8 cellular contexts compared by ENCODE assay signal in genomic region chr19:18388328-18389094, GRCh38. TPM values are rescaled to one million over a fixed set of nuclear protein-coding genes. Genes with fewer than 3 reads are reported as not detected.
DNase-seq lines count a peak whose midpoint lies in the region; ATAC-seq, FAIRE-seq and TF ChIP-seq lines count a peak whose summit lies in the region.

No MANE protein-coding gene starts in this region.

- H3K27me3 ChIP-seq in H7 (ENCODE audit: control insufficient read depth, insufficient read depth, low read length) (peaks cover 6% of the 10 kb centered on the region; the same call in 1 of the 2 replicates), astrocyte (ENCODE audit: insufficient read depth, low read length) (no peaks in the 10 kb centered on the region), iPS-15b (ENCODE audit: control insufficient read depth, insufficient read depth, low read length) (peaks cover 5% of the 10 kb centered on the region), skeletal muscle satellite cell (ENCODE audit: control insufficient read depth, insufficient read depth, low read length) (no peaks in the 10 kb centered on the region)

- H3K9me3 ChIP-seq in ES-I3 (ENCODE audit: control insufficient read depth, insufficient read depth, low read length), result no peaks in the 10 kb centered on the region
- H3K9me3 ChIP-seq in T-helper 17 cell (ENCODE audit: control insufficient read depth, low read length, poor library complexity, severe bottlenecking), result no peaks in the 10 kb centered on the region
- no peaks in the 10 kb centered on the region for H3K9me3 ChIP-seq in astrocyte (ENCODE audit: insufficient read depth, low read depth, low read length)
- H3K9me3 ChIP-seq in iPS-15b (ENCODE audit: control insufficient read depth, insufficient read depth, low read length), result no peaks in the 10 kb centered on the region
- no peaks in the 10 kb centered on the region for H3K9me3 ChIP-seq in skeletal muscle satellite cell (replicated peaks; ENCODE audit: low read length)

- peaks cover 17% of the 10 kb centered on the region for H3K79me2 ChIP-seq in astrocyte (ENCODE audit: insufficient read depth, low read length)

- H3K27ac Mint-ChIP-seq in T-helper 17 cell (peak overlapping the region; percentile 53), astrocyte (ENCODE audit: unreplicated experiment) (no peak overlapping the region)

- H3K4me2 ChIP-seq in astrocyte (ENCODE audit: low read length) (peak overlapping the region; percentile 79), skeletal muscle satellite cell (ENCODE audit: low read length) (peak overlapping the region; percentile 85)

- H3K4me1 ChIP-seq in ES-I3 (ENCODE audit: insufficient read depth, low read length), result peaks cover 3% of the 10 kb centered on the region
- peaks cover 10% of the 10 kb centered on the region for H3K4me1 ChIP-seq in astrocyte (ENCODE audit: insufficient read depth, low read length)
- peaks cover 3% of the 10 kb centered on the region for H3K4me1 ChIP-seq in iPS-15b (ENCODE audit: control insufficient read depth, insufficient read depth, low read length)
- peaks cover 22% of the 10 kb centered on the region for H3K4me1 ChIP-seq in skeletal muscle satellite cell (ENCODE audit: control insufficient read depth, insufficient read depth, low read length)

- no peak for FAIRE-seq in astrocyte (lab: Jason Lieb, UNC)

- H3K4me3 Mint-ChIP-seq in T-helper 17 cell, result peak overlapping the region; percentile 81
- no peak overlapping the region for H3K4me3 Mint-ChIP-seq in astrocyte (ENCODE audit: unreplicated experiment)

- H3K27me3 Mint-ChIP-seq in T-helper 17 cell (peaks cover 42% of the 10 kb centered on the region), astrocyte (ENCODE audit: low read depth, unreplicated experiment) (peaks cover 11% of the 10 kb centered on the region)

- peak; percentile 92 for ATAC-seq in T-helper 17 cell

- H3K4me3 ChIP-seq in H7 (ENCODE audit: insufficient read depth, low read depth, low read length), result peak overlapping the region; percentile 38
- no peak overlapping the region for H3K4me3 ChIP-seq in NB4 (ENCODE audit: low read depth, low read length)
- H3K4me3 ChIP-seq in astrocyte (ENCODE audit: insufficient read depth, low read depth, low read length), result peak overlapping the region; percentile 57
- H3K4me3 ChIP-seq in iPS-15b (ENCODE audit: low read depth, low read length), result peak overlapping the region; percentile 39
- peak overlapping the region; percentile 69 for H3K4me3 ChIP-seq in skeletal muscle satellite cell (ENCODE audit: low read length)

- no peaks in the 10 kb centered on the region for H3K9me3 Mint-ChIP-seq in astrocyte (ENCODE audit: unreplicated experiment)

- peaks cover 17% of the 10 kb centered on the region for H3K36me3 ChIP-seq in ES-I3 (ENCODE audit: insufficient read depth, low read length)
- no peaks in the 10 kb centered on the region for H3K36me3 ChIP-seq in H7 (replicated peaks; ENCODE audit: control insufficient read depth, insufficient read depth, low read length)
- no peaks in the 10 kb centered on the region for H3K36me3 ChIP-seq in astrocyte (ENCODE audit: insufficient read depth, low read length)
- peaks cover 10% of the 10 kb centered on the region for H3K36me3 ChIP-seq in iPS-15b (ENCODE audit: control insufficient read depth, insufficient read depth, low read length)
- H3K36me3 ChIP-seq in skeletal muscle satellite cell (ENCODE audit: insufficient read depth, low read length), result peaks cover 16% of the 10 kb centered on the region

- peaks cover 25% of the 10 kb centered on the region for H4K20me1 ChIP-seq in astrocyte (ENCODE audit: insufficient read depth, low read length)

- no peak for TF ChIP-seq POLR2A in NB4 (IDR thresholded peaks at IDR 0.05; ENCODE audit: extremely low read depth, insufficient read length)

- peak overlapping the region; percentile 80 for H3K9ac ChIP-seq in ES-I3 (ENCODE audit: low read depth, low read length)
- H3K9ac ChIP-seq in astrocyte (ENCODE audit: low read length), result peak overlapping the region; percentile 43
- no peak overlapping the region for H3K9ac ChIP-seq in iPS-15b (ENCODE audit: low read depth, low read length)
- peak overlapping the region; percentile 43 for H3K9ac ChIP-seq in skeletal muscle satellite cell (ENCODE audit: low read depth, low read length)

- H3K36me3 Mint-ChIP-seq in T-helper 17 cell (ENCODE audit: low read depth) (no peaks in the 10 kb centered on the region), astrocyte (ENCODE audit: low read depth, unreplicated experiment) (no peaks in the 10 kb centered on the region)

- no peak overlapping the region for H3K27ac ChIP-seq in astrocyte (ENCODE audit: low read depth, low read length)

- DNase-seq in H7 (peak; percentile 98), NB4 (ENCODE audit: low read depth) (peak; percentile 81), T-helper 17 cell (peak; percentile 70 to 73 (median 71)), astrocyte (ENCODE audit: low read depth) (no peak)
- DNase-seq in NK-92 treated with Interleukin-12 subunit alpha and Interleukin-12 subunit beta, amount 100 ng/mL, for 24 hours (lab: John Stamatoyannopoulos, UW), result no peak

- peak; percentile 83 for TF ChIP-seq CTCF in NB4 (IDR thresholded peaks at IDR 0.05; ENCODE audit: low read depth, low read length)
- TF ChIP-seq CTCF in astrocyte (IDR thresholded peaks at IDR 0.05; ENCODE audit: insufficient read depth, low read depth, low read length), result peak; percentile 70

- H2AFZ ChIP-seq in astrocyte (ENCODE audit: low read depth, low read length), result peak overlapping the region; percentile 73

- H3K4me1 Mint-ChIP-seq in T-helper 17 cell (peaks cover 9% of the 10 kb centered on the region), astrocyte (ENCODE audit: low read depth, unreplicated experiment) (peaks cover 3% of the 10 kb centered on the region)

RNA-seq across cellular contexts. Expression of gene GDF15, which starts 2.6 kb away (rescaled TPM):
- 0.30 and 1.4 TPM in 2 replicates for total RNA-seq in H7 (2014; rRNA removed; shearing (Covaris generic))
- total RNA-seq in T-helper 17 cell (under 1 TPM; 0.29 to 0.85 TPM), astrocyte (20.5 and 23.2 TPM in 2 replicates)
- total RNA-seq in skeletal muscle satellite cell (2012; rRNA removed), result 11.1 and 73.8 TPM in 2 replicates

RNA-seq across cellular contexts. Expression of gene LRRC25, which starts 8.9 kb away (rescaled TPM):
- 0.76 TPM in 1 of 2 replicates, not detected in the other for total RNA-seq in H7 (2014; rRNA removed; shearing (Covaris generic))
- total RNA-seq in T-helper 17 cell (1 to 10 TPM in 1 of 2 donors, under 1 TPM in 1; 0.63 to 3.2 TPM), astrocyte (not detected in 2 replicates)
- not detected in 2 replicates for total RNA-seq in skeletal muscle satellite cell (2012; rRNA removed)

RNA-seq across cellular contexts. Expression of gene SSBP4, which starts 30.7 kb away (rescaled TPM):
- total RNA-seq in H7 (2014; rRNA removed; shearing (Covaris generic)), result 91.1 and 134 TPM in 2 replicates
- total RNA-seq in T-helper 17 cell (100 to 1,000 TPM; 112 to 113 TPM), astrocyte (51.2 and 56.6 TPM in 2 replicates)
- 72.2 and 73.2 TPM in 2 replicates for total RNA-seq in skeletal muscle satellite cell (2012; rRNA removed)

RNA-seq across cellular contexts. Expression of gene PGPEP1, which starts 48.1 kb away (rescaled TPM):
- 11.5 and 13.6 TPM in 2 replicates for total RNA-seq in H7 (2014; rRNA removed; shearing (Covaris generic))
- total RNA-seq in T-helper 17 cell, result 10 to 100 TPM; 22.0 to 28.3 TPM
- 20.6 and 28.4 TPM in 2 replicates for total RNA-seq in astrocyte
- total RNA-seq in skeletal muscle satellite cell (2012; rRNA removed), result 8.7 and 13.7 TPM in 2 replicates

RNA-seq across cellular contexts. Expression of gene ISYNA1, which starts 49.4 kb away (rescaled TPM):
- 183 and 212 TPM in 2 replicates for total RNA-seq in H7 (2014; rRNA removed; shearing (Covaris generic))
- total RNA-seq in T-helper 17 cell, result 10 to 100 TPM; 37.6 to 39.6 TPM
- 128 and 153 TPM in 2 replicates for total RNA-seq in astrocyte
- 2.0 and 5.1 TPM in 2 replicates for total RNA-seq in skeletal muscle satellite cell (2012; rRNA removed)

Comparison
In these comparisons a context has a peak if more than half of its experiments do, and no peak if none do; other contexts are left out.
1. DNase-seq: peak in H7 (single experiment), NB4 (single experiment) and T-helper 17 cell (3 of 3); none in astrocyte (single experiment) and NK-92 treated with Interleukin-12 subunit alpha and Interleukin-12 subunit beta, amount 100 ng/mL, for 24 hours (single experiment).